Comparison of ENCODE assay signal across 7 cellular contexts in genomic region chr9:98545041-98545440, GRCh38.
"Had no signal": no experiment of that assay in that cellular context is flagged by ENCODE, and none has a peak within 500 bp of the region (broad histone marks: within the 10 kb centered on the region; RNA-seq: fewer than 3 reads in every experiment).

No MANE protein-coding gene starts in this region.

- DNase-seq: GM23248, GOT3, H7, HFFc6, KBM-7 had no signal

- H3K4me3 ChIP-seq: GM23248, HAP-1 had no signal

- ATAC-seq: HCT116 had no signal
